Comparison of ENCODE assay signal across 26 cellular contexts in genomic region chr10:133544506-133544905, GRCh38. TPM values are rescaled to one million over a fixed set of nuclear protein-coding genes. Genes with fewer than 3 reads are reported as not detected.
"Had no signal": no experiment of that assay in that cellular context is flagged by ENCODE, and none has a peak within 500 bp of the region (broad histone marks: within the 10 kb centered on the region; RNA-seq: fewer than 3 reads in every experiment).

No MANE protein-coding gene starts in this region.

- H3K27me3 ChIP-seq: hepatocyte, uterus had no signal

- H3K4me1 ChIP-seq: gastroesophageal sphincter, uterus had no signal

- H3K4me3 ChIP-seq: gastroesophageal sphincter, hepatocyte, mucosa of descending colon, uterus had no signal

- H3K36me3 Mint-ChIP-seq: type B pancreatic cell had no signal

- H2AFZ ChIP-seq: hepatocyte had no signal

- H3K4me1 Mint-ChIP-seq: activated CD4-positive, alpha-beta memory T cell treated with anti-CD3 and anti-CD28 coated beads, Interleukin-2, amount 10 ng/mL, durations not matched to agents 7 days and 5 days; activated CD4-positive, alpha-beta T cell treated with anti-CD3 and anti-CD28 coated beads, Interleukin-2, amount 10 ng/mL, durations not matched to agents 7 days and 5 days had no signal

- H3K36me3 ChIP-seq: gastroesophageal sphincter, uterus had no signal

- DNase-seq: activated CD4-positive, alpha-beta memory T cell treated with anti-CD3 and anti-CD28 coated beads, Interleukin-2, amount 10 ng/mL, durations not matched to agents 7 days and 5 days; activated CD4-positive, alpha-beta T cell treated with anti-CD3 and anti-CD28 coated beads for 1 hour; activated CD4-positive, alpha-beta T cell treated with anti-CD3 and anti-CD28 coated beads, Interleukin-2, amount 10 ng/mL, durations not matched to agents 7 days and 5 days; activated T-cell treated with anti-CD3 and anti-CD28 coated beads, Interleukin-2, amount 50 U/mL, for 4 hours; dermis blood vessel endothelial cell; effector CD4-positive, alpha-beta T cell; left ventricle myocardium superior; mucosa of descending colon; right cardiac atrium; stimulated activated CD4-positive, alpha-beta T cell treated with anti-CD3 and anti-CD28 coated beads, Interleukin-4, amount 100 ng/mL, for 1 hour; stimulated activated naive CD8-positive, alpha-beta T cell treated with anti-CD3 and anti-CD28 coated beads, Interleukin-15, amount 100 ng/mL, for 72 hours; substantia nigra; uterus had no signal

- H3K9me3 ChIP-seq: uterus had no signal

- H3K79me2 ChIP-seq: hepatocyte had no signal

- H3K27ac Mint-ChIP-seq: activated CD4-positive, alpha-beta memory T cell treated with anti-CD3 and anti-CD28 coated beads, Interleukin-2, amount 10 ng/mL, durations not matched to agents 7 days and 5 days; activated CD4-positive, alpha-beta T cell treated with anti-CD3 and anti-CD28 coated beads, Interleukin-2, amount 10 ng/mL, durations not matched to agents 7 days and 5 days; activated naive CD4-positive, alpha-beta T cell treated with anti-CD3 and anti-CD28 coated beads, Interleukin-2, amount 50 U/mL, for 72 hours; activated T-helper 2 cell treated with anti-CD3 and anti-CD28 coated beads, Interferon-gamma antibody, Interleukin-2, Interleukin-4, amounts not matched to agents 10 μg/mL and 5 μg/mL and 100 μg/mL, durations not matched to agents 14 hours and 24 hours and 36 hours; natural killer cell treated with Interleukin-12 subunit alpha and Interleukin-12 subunit beta and Interleukin-15 and Interleukin-18, amount 100 ng/mL, for 72 hours; stimulated activated naive CD8-positive, alpha-beta T cell treated with anti-CD3 and anti-CD28 coated beads, Interleukin-15, amount 100 ng/mL, for 72 hours; type B pancreatic cell had no signal

- H3K4me3 Mint-ChIP-seq: activated CD4-positive, alpha-beta memory T cell treated with anti-CD3 and anti-CD28 coated beads, Interleukin-2, amount 10 ng/mL, durations not matched to agents 7 days and 5 days; activated CD4-positive, alpha-beta T cell treated with anti-CD3 and anti-CD28 coated beads, Interleukin-2, amount 10 ng/mL, durations not matched to agents 7 days and 5 days; activated T-cell treated with anti-CD3 and anti-CD28 coated beads, Interleukin-2, amount 50 U/mL, for 4 hours; central memory CD8-positive, alpha-beta T cell; natural killer cell treated with Interleukin-12 subunit alpha and Interleukin-12 subunit beta and Interleukin-15 and Interleukin-18, amount 100 ng/mL, for 72 hours; stimulated activated naive CD8-positive, alpha-beta T cell treated with anti-CD3 and anti-CD28 coated beads, Interleukin-15, amount 100 ng/mL, for 72 hours; type B pancreatic cell had no signal

- H3K27me3 Mint-ChIP-seq: type B pancreatic cell had no signal

- ATAC-seq: activated naive CD4-positive, alpha-beta T cell treated with anti-CD3 and anti-CD28 coated beads, Interleukin-2, amount 50 U/mL, for 72 hours; activated T-cell treated with anti-CD3 and anti-CD28 coated beads, Interleukin-2, amount 50 U/mL, for 4 hours; gastroesophageal sphincter; left ventricle myocardium superior; mucosa of descending colon; natural killer cell treated with Interleukin-12 subunit alpha and Interleukin-12 subunit beta and Interleukin-15 and Interleukin-18, amount 100 ng/mL, for 72 hours; right cardiac atrium; stimulated activated naive CD8-positive, alpha-beta T cell treated with anti-CD3 and anti-CD28 coated beads, Interleukin-15, amount 100 ng/mL, for 72 hours had no signal

- H3K4me2 ChIP-seq: hepatocyte had no signal

RNA-seq across cellular contexts. Expression of gene CYP2E1, which starts 17.3 kb away (rescaled TPM):
- total RNA-seq: lung microvascular endothelial cell had no signal

RNA-seq across cellular contexts. Expression of gene SYCE1, which starts 20.9 kb away (rescaled TPM):
- total RNA-seq: bronchial epithelial cell; dermis blood vessel endothelial cell; epithelial cell of proximal tubule; hepatocyte; lung microvascular endothelial cell; myocyte; natural killer cell treated with Interleukin-12 subunit alpha and Interleukin-12 subunit beta and Interleukin-15 and Interleukin-18, amount 100 ng/mL, for 72 hours; pulmonary artery endothelial cell; skeletal muscle tissue had no signal
